In the genomic region with DNA sequence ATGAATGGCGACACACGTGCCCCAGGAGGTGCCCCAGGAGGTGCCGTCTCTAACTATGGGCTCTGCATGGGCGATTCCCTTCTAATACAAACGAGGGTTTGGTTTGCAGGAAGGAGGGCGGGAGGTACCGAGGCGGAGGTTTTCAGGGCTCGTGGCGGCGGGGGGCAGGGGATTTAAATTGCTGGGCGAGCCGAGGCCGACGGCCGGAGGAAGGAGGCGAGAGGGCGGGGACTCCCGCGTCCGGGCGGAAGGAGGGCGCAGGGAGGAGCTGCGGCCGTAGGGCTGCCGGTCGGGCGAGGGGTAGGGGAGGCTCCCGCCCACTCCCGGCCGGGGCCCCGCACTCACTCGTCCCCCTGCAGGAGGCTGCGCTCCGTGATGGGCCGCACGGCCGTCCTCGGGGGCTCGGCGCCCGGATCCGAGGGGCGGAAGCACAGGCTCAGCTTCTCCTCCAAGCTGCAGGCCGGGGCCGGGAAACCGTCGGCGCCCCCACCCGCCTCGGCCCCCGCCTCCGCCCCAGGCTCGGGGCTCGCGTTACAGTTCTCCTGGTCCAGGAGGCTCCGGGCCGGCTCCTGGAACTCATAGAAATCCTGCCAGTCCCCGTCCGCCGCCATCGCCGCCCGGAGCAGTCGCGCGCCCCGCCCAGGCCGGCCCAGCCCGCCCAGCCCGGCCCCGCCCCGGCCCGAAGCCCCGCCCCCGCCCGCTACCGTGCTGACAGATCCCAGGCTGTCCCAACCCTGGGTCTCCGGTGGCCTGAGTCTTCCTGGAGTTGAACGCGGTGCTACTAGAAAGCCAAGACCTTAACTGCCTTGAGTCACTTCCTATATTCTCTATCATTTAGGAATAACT, we compare ENCODE assay signal across 8 cellular contexts. TPM values are rescaled to one million over a fixed set of nuclear protein-coding genes. Genes with fewer than 3 reads are reported as not detected.
DNase-seq lines count a peak whose midpoint lies in the region; ATAC-seq and TF ChIP-seq lines count a peak whose summit lies in the region.

A gene with protein sequence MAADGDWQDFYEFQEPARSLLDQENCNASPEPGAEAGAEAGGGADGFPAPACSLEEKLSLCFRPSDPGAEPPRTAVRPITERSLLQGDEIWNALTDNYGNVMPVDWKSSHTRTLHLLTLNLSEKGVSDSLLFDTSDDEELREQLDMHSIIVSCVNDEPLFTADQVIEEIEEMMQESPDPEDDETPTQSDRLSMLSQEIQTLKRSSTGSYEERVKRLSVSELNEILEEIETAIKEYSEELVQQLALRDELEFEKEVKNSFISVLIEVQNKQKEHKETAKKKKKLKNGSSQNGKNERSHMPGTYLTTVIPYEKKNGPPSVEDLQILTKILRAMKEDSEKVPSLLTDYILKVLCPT (minus strand): TSS at position 637 of the 846 bp plus-strand sequence. CDS start 26 bp downstream, at position 611.

- TF ChIP-seq CTCF in ascending aorta (IDR thresholded peaks at IDR 0.05): no peak
- TF ChIP-seq CTCF in vagina (IDR thresholded peaks at IDR 0.05): no peak

- TF ChIP-seq POLR2A in GM15510 (IDR thresholded peaks at IDR 0.05; ENCODE audit: borderline replicate concordance, extremely low read depth, insufficient read length): peak; percentile 63
- TF ChIP-seq POLR2A in vagina (IDR thresholded peaks at IDR 0.05): no peak

- H3K36me3 ChIP-seq in ascending aorta (peaks cover 0 to 3% of the 10 kb centered on the region in 2 donors), vagina (peaks cover 0 to 4% of the 10 kb centered on the region in 2 donors)

- ATAC-seq in HG02642 (IDR thresholded peaks at IDR 0.05; ENCODE audit: poor library complexity, unreplicated experiment) (peak; percentile 99), right cardiac atrium (peak; percentile 99)

- H3K9me3 ChIP-seq in ascending aorta (no peaks in the 10 kb centered on the region), right cardiac atrium (ENCODE audit: control insufficient read depth, low read length) (no peaks in the 10 kb centered on the region), vagina (no peaks in the 10 kb centered on the region)

- WGBS in right cardiac atrium: under 1% methylated on average over 81 of the region's 81 CpGs

- H3K4me3 ChIP-seq in ascending aorta (peak within 1 kb of the TSS; percentile 99 to 100), right cardiac atrium (ENCODE audit: low read length) (peak within 1 kb of the TSS; percentile 99), vagina (peak within 1 kb of the TSS; percentile 87 to 99)

- intact Hi-C loops in T-helper 2 cell treated with Interferon-gamma antibody and Interleukin-4, amounts not matched to agents 100 ng/mL and 5 ng/mL, for 36 hours (cut with micrococcal nuclease): loop anchor here (2.0 to 10.0 kb wide), 4 partner anchors 240 to 487 kb away; a partner anchor contains a TSS
- intact Hi-C loops in ascending aorta (cut with DNase I) (loop anchor here (2.0 to 5.0 kb wide), 3 partner anchors 35 to 245 kb away; no protein-coding TSS in a partner anchor), right cardiac atrium (cut with DNase I) (no loop called here), vagina (cut with DNase I) (no loop called here)

- H3K27me3 ChIP-seq in ascending aorta: no peaks in the 10 kb centered on the region
- no peaks in the 10 kb centered on the region for H3K27me3 ChIP-seq in right cardiac atrium (ENCODE audit: control insufficient read depth, insufficient read depth)
- H3K27me3 ChIP-seq in vagina: no peaks in the 10 kb centered on the region

- H3K27ac ChIP-seq in ascending aorta (peak within 1 kb of the TSS; percentile 96 to 97), right cardiac atrium (ENCODE audit: low read length) (peak within 1 kb of the TSS; percentile 86), vagina (peak within 1 kb of the TSS; percentile 90)

- H3K4me1 ChIP-seq in ascending aorta: peaks cover 5 to 20% of the 10 kb centered on the region in 2 donors
- H3K4me1 ChIP-seq in right cardiac atrium (ENCODE audit: control insufficient read depth, insufficient read depth, low read length): peaks cover 9% of the 10 kb centered on the region
- H3K4me1 ChIP-seq in vagina: peaks cover 31% of the 10 kb centered on the region

- DNase-seq in NCI-H1092 treated with DMSO at 0.1 percent for 48 hours (lab: John Stamatoyannopoulos, UW): peak; percentile 19
- DNase-seq in ascending aorta (ENCODE audit: low spot score in 2 of 2): peak in 1 of 2 donors; percentile 81
- DNase-seq in right cardiac atrium: peak; percentile 80 to 92 (median 91)
- DNase-seq in putamen (ENCODE audit: low spot score): peak; percentile 68
- DNase-seq in vagina (ENCODE audit: extremely low spot score in 2 of 2): no peak

RNA-seq across cellular contexts. Expression of the gene that starts here (rescaled TPM):
- 17.2 and 18.6 TPM in 2 replicates for total RNA-seq in T-helper 2 cell treated with Interferon-gamma antibody and Interleukin-4, amounts not matched to agents 100 ng/mL and 5 ng/mL, for 36 hours
- 31.8 TPM for total RNA-seq in ascending aorta
- total RNA-seq in right cardiac atrium: 10 to 100 TPM; 50.2 to 65.6 (median 58.0) TPM
- 52.3 TPM for polyA plus RNA-seq in right cardiac atrium
- 39.3 TPM for total RNA-seq in vagina

Comparison
In these comparisons a context has a peak if more than half of its experiments do, and no peak if none do; other contexts are left out.
1. DNase-seq: peak in NCI-H1092 treated with DMSO at 0.1 percent for 48 hours (single experiment), right cardiac atrium (3 of 3) and putamen (single experiment); none in vagina (0 of 2).
2. intact Hi-C loops: an anchor here in T-helper 2 cell treated with Interferon-gamma antibody and Interleukin-4, amounts not matched to agents 100 ng/mL and 5 ng/mL, for 36 hours (2.0 to 10.0 kb wide) and ascending aorta (2.0 to 5.0 kb wide); none called in right cardiac atrium and vagina.
3. Peak in every context shown above with its lines, with median percentiles within 50 percentile points of each other: H3K27ac ChIP-seq and H3K4me3 ChIP-seq.